ENCODE assay signal across 1 cellular context in genomic region chr16:84608281-84608680, GRCh38.
TF ChIP-seq lines count a peak whose summit lies in the region.

No MANE protein-coding gene starts in this region.

TF ChIP-seq in HepG2, 621 proteins besides CTCF, POLR2A, EP300 and RAD21:
- TF ChIP-seq KDM3A (CRISPR knock-in tag; IDR thresholded peaks at IDR 0.05; ENCODE audit: low read depth) (no peak), KAT2B (IDR thresholded peaks at IDR 0.05; ENCODE audit: borderline replicate concordance, low read depth, low read length) (no peak), CHD4 (IDR thresholded peaks at IDR 0.05; ENCODE audit: borderline replicate concordance, low read length) (no peak), ASH2L (IDR thresholded peaks at IDR 0.05; ENCODE audit: insufficient read length, low read depth, low read length) (no peak), FIP1L1 (IDR thresholded peaks at IDR 0.05; ENCODE audit: borderline replicate concordance, insufficient read depth, low read depth, low read length) (no peak), ZNF235 (CRISPR knock-in tag; IDR thresholded peaks at IDR 0.05; ENCODE audit: borderline replicate concordance) (no peak)
- TF ChIP-seq, protein P1, sequence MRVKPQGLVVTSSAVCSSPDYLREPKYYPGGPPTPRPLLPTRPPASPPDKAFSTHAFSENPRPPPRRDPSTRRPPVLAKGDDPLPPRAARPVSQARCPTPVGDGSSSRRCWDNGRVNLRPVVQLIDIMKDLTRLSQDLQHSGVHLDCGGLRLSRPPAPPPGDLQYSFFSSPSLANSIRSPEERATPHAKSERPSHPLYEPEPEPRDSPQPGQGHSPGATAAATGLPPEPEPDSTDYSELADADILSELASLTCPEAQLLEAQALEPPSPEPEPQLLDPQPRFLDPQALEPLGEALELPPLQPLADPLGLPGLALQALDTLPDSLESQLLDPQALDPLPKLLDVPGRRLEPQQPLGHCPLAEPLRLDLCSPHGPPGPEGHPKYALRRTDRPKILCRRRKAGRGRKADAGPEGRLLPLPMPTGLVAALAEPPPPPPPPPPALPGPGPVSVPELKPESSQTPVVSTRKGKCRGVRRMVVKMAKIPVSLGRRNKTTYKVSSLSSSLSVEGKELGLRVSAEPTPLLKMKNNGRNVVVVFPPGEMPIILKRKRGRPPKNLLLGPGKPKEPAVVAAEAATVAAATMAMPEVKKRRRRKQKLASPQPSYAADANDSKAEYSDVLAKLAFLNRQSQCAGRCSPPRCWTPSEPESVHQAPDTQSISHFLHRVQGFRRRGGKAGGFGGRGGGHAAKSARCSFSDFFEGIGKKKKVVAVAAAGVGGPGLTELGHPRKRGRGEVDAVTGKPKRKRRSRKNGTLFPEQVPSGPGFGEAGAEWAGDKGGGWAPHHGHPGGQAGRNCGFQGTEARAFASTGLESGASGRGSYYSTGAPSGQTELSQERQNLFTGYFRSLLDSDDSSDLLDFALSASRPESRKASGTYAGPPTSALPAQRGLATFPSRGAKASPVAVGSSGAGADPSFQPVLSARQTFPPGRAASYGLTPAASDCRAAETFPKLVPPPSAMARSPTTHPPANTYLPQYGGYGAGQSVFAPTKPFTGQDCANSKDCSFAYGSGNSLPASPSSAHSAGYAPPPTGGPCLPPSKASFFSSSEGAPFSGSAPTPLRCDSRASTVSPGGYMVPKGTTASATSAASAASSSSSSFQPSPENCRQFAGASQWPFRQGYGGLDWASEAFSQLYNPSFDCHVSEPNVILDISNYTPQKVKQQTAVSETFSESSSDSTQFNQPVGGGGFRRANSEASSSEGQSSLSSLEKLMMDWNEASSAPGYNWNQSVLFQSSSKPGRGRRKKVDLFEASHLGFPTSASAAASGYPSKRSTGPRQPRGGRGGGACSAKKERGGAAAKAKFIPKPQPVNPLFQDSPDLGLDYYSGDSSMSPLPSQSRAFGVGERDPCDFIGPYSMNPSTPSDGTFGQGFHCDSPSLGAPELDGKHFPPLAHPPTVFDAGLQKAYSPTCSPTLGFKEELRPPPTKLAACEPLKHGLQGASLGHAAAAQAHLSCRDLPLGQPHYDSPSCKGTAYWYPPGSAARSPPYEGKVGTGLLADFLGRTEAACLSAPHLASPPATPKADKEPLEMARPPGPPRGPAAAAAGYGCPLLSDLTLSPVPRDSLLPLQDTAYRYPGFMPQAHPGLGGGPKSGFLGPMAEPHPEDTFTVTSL (CRISPR knock-in tag; IDR thresholded peaks at IDR 0.05; ENCODE audit: borderline replicate concordance), result no peak
